14 cellular contexts compared by ENCODE assay signal in the genomic region with DNA sequence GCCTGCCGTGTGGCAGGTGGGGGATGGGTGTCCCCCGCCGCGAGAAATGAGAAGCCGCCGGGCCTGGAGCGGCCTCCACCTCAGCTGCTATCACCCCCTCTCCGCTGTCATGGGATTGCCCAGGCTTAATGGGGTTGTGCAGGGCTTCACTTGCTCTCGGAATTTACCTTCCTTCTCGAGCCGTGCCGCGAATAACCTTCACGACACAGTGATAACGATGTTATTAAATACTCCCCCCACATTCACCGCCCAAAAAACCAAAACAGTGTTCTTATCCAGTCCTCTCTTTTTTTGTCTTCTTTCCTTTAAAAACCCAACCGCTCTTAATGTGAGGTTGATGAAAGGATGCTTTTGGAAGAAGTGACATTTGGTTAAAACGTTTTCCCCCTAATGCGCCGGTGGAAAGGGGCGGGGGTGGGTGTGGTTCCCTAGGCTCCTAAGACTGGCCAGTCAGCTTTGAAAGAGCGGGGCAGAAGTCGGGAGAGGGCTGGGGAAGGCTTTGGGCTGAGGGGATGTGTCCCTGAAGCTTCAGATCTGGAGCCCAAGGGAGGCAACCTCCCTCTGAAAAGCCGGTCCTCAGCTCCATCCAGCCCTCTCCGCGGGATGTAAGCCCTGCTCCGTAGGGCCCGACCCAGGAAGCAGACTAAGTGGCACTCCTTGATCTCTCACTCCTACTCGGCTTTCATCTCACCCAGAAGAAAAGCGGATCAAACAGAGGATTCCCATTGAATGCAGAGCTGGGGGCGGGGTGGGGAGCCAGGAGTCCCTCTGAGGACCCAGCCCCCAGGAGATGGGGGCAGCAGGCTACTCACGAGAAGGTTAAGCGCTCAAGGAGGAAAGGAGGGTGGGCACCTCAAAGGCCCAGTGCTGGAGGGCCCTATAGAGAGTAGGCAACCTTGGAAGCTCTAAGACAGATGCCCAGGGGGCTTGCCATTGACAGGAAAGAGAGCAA. TPM values are rescaled to one million over a fixed set of nuclear protein-coding genes. Genes with fewer than 3 reads are reported as not detected.
A peak's percentile ranks its signal among the peaks of the same experiment; 100 is the strongest.
DNase-seq lines count a peak whose midpoint lies in the region; TF ChIP-seq lines count a peak whose summit lies in the region.
"Had no signal": no experiment of that assay in that cellular context is flagged by ENCODE, and none has a peak within 500 bp of the region (broad histone marks: within the 10 kb centered on the region; RNA-seq: fewer than 3 reads in every experiment).

No MANE protein-coding gene starts in this region.

- H3K4me3 ChIP-seq in ectodermal cell (ENCODE audit: insufficient read depth, low read depth, low read length) (peak overlapping the region; percentile 24), Karpas-422 (ENCODE audit: low read length) (no peak overlapping the region)

- peak overlapping the region; percentile 49 for H3K4me3 Mint-ChIP-seq in neural crest cell

- no peaks in the 10 kb centered on the region; the same call in 1 of the 2 replicates for H4K20me1 ChIP-seq in Karpas-422 (ENCODE audit: insufficient read depth, low read depth, low read length)

- H3K27ac ChIP-seq in ectodermal cell (ENCODE audit: insufficient read depth, low read depth, low read length, poor library complexity, severe bottlenecking), result no peak overlapping the region
- no peak overlapping the region for H3K27ac ChIP-seq in Karpas-422 (ENCODE audit: low read length)

- peaks cover 50% of the 10 kb centered on the region for H3K4me1 ChIP-seq in ectodermal cell (ENCODE audit: control insufficient read depth, insufficient read depth, low read length)
- no peaks in the 10 kb centered on the region for H3K4me1 ChIP-seq in Karpas-422 (ENCODE audit: low read length)

- H3K9ac ChIP-seq in Karpas-422 (ENCODE audit: low read length), result no peak overlapping the region

- H3K9me3 Mint-ChIP-seq in neural crest cell, result no peaks in the 10 kb centered on the region

- peaks cover 100% of the 10 kb centered on the region for H3K27me3 ChIP-seq in ectodermal cell (ENCODE audit: control insufficient read depth, insufficient read depth, low read length, poor library complexity, severe bottlenecking)
- H3K27me3 ChIP-seq in Karpas-422 (ENCODE audit: low read length), result no peaks in the 10 kb centered on the region

- WGBS in ectodermal cell, 2 experiments, result 1% methylated on average over 33 of the region's 33 CpGs

- DNase-seq in AG08396 (ENCODE audit: low spot score), result peak; percentile 10
- DNase-seq in DMS79 treated with DMSO at 0.1 percent for 48 hours (lab: John Stamatoyannopoulos, UW), result peak; percentile 66
- no peak for DNase-seq in neural crest cell (ENCODE audit: low read depth, low spot score)
- DNase-seq in Karpas-422, result no peak
- DNase-seq in anterior cingulate cortex (lab: John Stamatoyannopoulos, UW), result no peak
- no peak for DNase-seq in cerebellar nuclear complex (lab: John Stamatoyannopoulos, UW)
- no peak for DNase-seq in COR-L47 (lab: John Stamatoyannopoulos, UW)
- DNase-seq: C1 segment of cervical spinal cord, dermis blood vessel endothelial cell, foreskin melanocyte, NCI-H1436, SHP77 had no signal

- peaks cover 97% of the 10 kb centered on the region for H3K27me3 Mint-ChIP-seq in neural crest cell (ENCODE audit: low read depth)

- no peak for TF ChIP-seq CTCF in neural crest cell (conservative IDR thresholded peaks at IDR 0.05)

- no peaks in the 10 kb centered on the region for H3K79me2 ChIP-seq in Karpas-422 (ENCODE audit: low read length)

- H3K36me3 Mint-ChIP-seq in neural crest cell (ENCODE audit: low read depth), result peaks cover 6% of the 10 kb centered on the region

- H3K9me3 ChIP-seq in ectodermal cell (ENCODE audit: control insufficient read depth, low read length) (no peaks in the 10 kb centered on the region), Karpas-422 (ENCODE audit: low read length) (no peaks in the 10 kb centered on the region)

- H2AFZ ChIP-seq in Karpas-422 (ENCODE audit: low read length), result no peak overlapping the region

- no peak overlapping the region for H3K27ac Mint-ChIP-seq in neural crest cell (ENCODE audit: unreplicated experiment)

- no peak overlapping the region for H3K4me2 ChIP-seq in Karpas-422 (ENCODE audit: low read depth, low read length, poor library complexity, severe bottlenecking)

- H3K36me3 ChIP-seq in ectodermal cell (ENCODE audit: control insufficient read depth, insufficient read depth, low read length), result no peaks in the 10 kb centered on the region
- no peaks in the 10 kb centered on the region for H3K36me3 ChIP-seq in Karpas-422 (ENCODE audit: insufficient read depth, low read length)

- H3K9me2 ChIP-seq in Karpas-422 (replicated peaks; ENCODE audit: insufficient read depth, low read length), result no peaks in the 10 kb centered on the region

- peaks cover 15% of the 10 kb centered on the region for H3K4me1 Mint-ChIP-seq in neural crest cell

RNA-seq across cellular contexts. Expression of a gene that starts 2.5 kb away (rescaled TPM):
- 0.30 TPM for polyA plus RNA-seq in ectodermal cell (2013, experiment 1 of 4)
- polyA plus RNA-seq in ectodermal cell (2013, experiment 2 of 4), result 0.41 TPM
- polyA plus RNA-seq in ectodermal cell (2013, experiment 3 of 4), result 0.21 TPM
- polyA plus RNA-seq in ectodermal cell (2013, experiment 4 of 4), result 0.36 TPM
- total RNA-seq in neural crest cell, result 0.79 and 0.80 TPM in 2 replicates
- total RNA-seq in Karpas-422 (2014; rRNA removed; shearing (Covaris generic); ENCODE audit: low replicate concordance), result not detected in 2 replicates
- total RNA-seq: dermis blood vessel endothelial cell, HepG2 had no signal
- polyA plus RNA-seq: HepG2 had no signal

RNA-seq across cellular contexts. Expression of a gene that starts 40.2 kb away (rescaled TPM):
- polyA plus RNA-seq in ectodermal cell (2013, experiment 1 of 4), result not detected
- polyA plus RNA-seq in ectodermal cell (2013, experiment 2 of 4), result not detected
- polyA plus RNA-seq in ectodermal cell (2013, experiment 3 of 4), result not detected
- polyA plus RNA-seq in ectodermal cell (2013, experiment 4 of 4), result not detected
- not detected in 2 replicates for total RNA-seq in neural crest cell
- total RNA-seq in Karpas-422 (2014; rRNA removed; shearing (Covaris generic); ENCODE audit: low replicate concordance), result 0.07 TPM in 1 of 2 replicates, not detected in the other

RNA-seq across cellular contexts. Expression of a gene that starts 55.0 kb away (rescaled TPM):
- polyA plus RNA-seq in ectodermal cell (2013, experiment 1 of 4), result not detected
- polyA plus RNA-seq in ectodermal cell (2013, experiment 2 of 4), result not detected
- polyA plus RNA-seq in ectodermal cell (2013, experiment 3 of 4), result not detected
- not detected for polyA plus RNA-seq in ectodermal cell (2013, experiment 4 of 4)
- total RNA-seq in neural crest cell, result not detected in 2 replicates
- total RNA-seq in Karpas-422 (2014; rRNA removed; shearing (Covaris generic); ENCODE audit: low replicate concordance), result not detected in 2 replicates
- total RNA-seq: HepG2 had no signal
- polyA plus RNA-seq: HepG2 had no signal

Comparison
In these comparisons a context has a peak if more than half of its experiments do, and no peak if none do; other contexts are left out.
1. DNase-seq: peak in AG08396 (single experiment) and DMS79 treated with DMSO at 0.1 percent for 48 hours (single experiment); none in neural crest cell (single experiment), Karpas-422 (single experiment), anterior cingulate cortex (0 of 58), cerebellar nuclear complex (0 of 2) and COR-L47 (single experiment).